Comparison of ENCODE assay signal across 37 cellular contexts in genomic region chr1:38701088-38701487, GRCh38.
"Had no signal": no experiment of that assay in that cellular context is flagged by ENCODE, and none has a peak within 500 bp of the region (broad histone marks: within the 10 kb centered on the region; RNA-seq: fewer than 3 reads in every experiment).

No MANE protein-coding gene starts in this region.

- H3K27ac ChIP-seq: ascending aorta, WERI-Rb-1 had no signal

- H3K4me3 ChIP-seq: ascending aorta had no signal

- FAIRE-seq: TTC549 had no signal

- H3K4me1 ChIP-seq: ascending aorta had no signal

- H3K4me1 Mint-ChIP-seq: activated CD4-positive, alpha-beta memory T cell treated with anti-CD3 and anti-CD28 coated beads, Interleukin-2, amount 10 ng/mL, durations not matched to agents 7 days and 5 days; activated CD4-positive, alpha-beta T cell treated with anti-CD3 and anti-CD28 coated beads for 36 hours; activated CD4-positive, alpha-beta T cell treated with anti-CD3 and anti-CD28 coated beads, Interleukin-2, amount 10 ng/mL, durations not matched to agents 7 days and 5 days; activated CD8-positive, alpha-beta memory T cell treated with anti-CD3 and anti-CD28 coated beads, Interleukin-2, amount 10 ng/mL, durations not matched to agents 7 days and 5 days; activated naive CD4-positive, alpha-beta T cell treated with anti-CD3 and anti-CD28 coated beads, Interleukin-2, amount 10 ng/mL, durations not matched to agents 7 days and 5 days; activated naive CD4-positive, alpha-beta T cell treated with anti-CD3 and anti-CD28 coated beads, Interleukin-2, amount 50 U/mL, for 24 hours; activated naive CD8-positive, alpha-beta T cell treated with anti-CD3 and anti-CD28 coated beads, Interleukin-2, amount 10 ng/mL, durations not matched to agents 7 days and 5 days; activated naive CD8-positive, alpha-beta T cell treated with anti-CD3 and anti-CD28 coated beads, Interleukin-2, amount 50 U/mL, for 24 hours; brain had no signal

- H3K27ac Mint-ChIP-seq: activated CD4-positive, alpha-beta memory T cell treated with anti-CD3 and anti-CD28 coated beads, Interleukin-2, amount 10 ng/mL, durations not matched to agents 7 days and 5 days; activated CD4-positive, alpha-beta T cell treated with anti-CD3 and anti-CD28 coated beads for 36 hours; activated CD4-positive, alpha-beta T cell treated with anti-CD3 and anti-CD28 coated beads, Interleukin-2, amount 10 ng/mL, durations not matched to agents 7 days and 5 days; activated CD8-positive, alpha-beta memory T cell treated with anti-CD3 and anti-CD28 coated beads, Interleukin-2, amount 10 ng/mL, durations not matched to agents 7 days and 5 days; activated CD8-positive, alpha-beta T cell treated with anti-CD3 and anti-CD28 coated beads, Interleukin-2, amount 10 ng/mL, durations not matched to agents 7 days and 5 days; activated naive CD4-positive, alpha-beta T cell treated with anti-CD3 and anti-CD28 coated beads, Interleukin-2, amount 10 ng/mL, durations not matched to agents 7 days and 5 days; activated naive CD4-positive, alpha-beta T cell treated with anti-CD3 and anti-CD28 coated beads, Interleukin-2, amount 50 U/mL, for 24 hours; activated naive CD8-positive, alpha-beta T cell; activated naive CD8-positive, alpha-beta T cell treated with anti-CD3 and anti-CD28 coated beads, Interleukin-2, amount 10 ng/mL, durations not matched to agents 7 days and 5 days; activated naive CD8-positive, alpha-beta T cell treated with anti-CD3 and anti-CD28 coated beads, Interleukin-2, amount 50 U/mL, for 24 hours; activated T-cell treated with anti-CD3 and anti-CD28 coated beads, Interleukin-2, amount 50 U/mL, for 24 hours; activated T-helper 2 cell treated with anti-CD3 and anti-CD28 coated beads, Interferon-gamma antibody, Interleukin-2, Interleukin-4, amounts not matched to agents 10 μg/mL and 5 μg/mL and 100 μg/mL, durations not matched to agents 14 hours and 24 hours and 36 hours; brain; T-helper 1 cell treated with Interleukin-12 subunit alpha and Interleukin-12 subunit beta and Interleukin-4 antibody, amounts not matched to agents 30 μg/mL and 1 μg/mL, for 36 hours; T-helper 2 cell treated with Interferon-gamma antibody and Interleukin-4, amounts not matched to agents 5 μg/mL and 100 μg/mL, for 36 hours; WTC11 had no signal

- H3K4me3 Mint-ChIP-seq: activated CD4-positive, alpha-beta memory T cell treated with anti-CD3 and anti-CD28 coated beads, Interleukin-2, amount 10 ng/mL, durations not matched to agents 7 days and 5 days; activated CD4-positive, alpha-beta T cell treated with anti-CD3 and anti-CD28 coated beads for 36 hours; activated CD4-positive, alpha-beta T cell treated with anti-CD3 and anti-CD28 coated beads, Interleukin-2, amount 10 ng/mL, durations not matched to agents 7 days and 5 days; activated CD8-positive, alpha-beta memory T cell treated with anti-CD3 and anti-CD28 coated beads, Interleukin-2, amount 10 ng/mL, durations not matched to agents 7 days and 5 days; activated CD8-positive, alpha-beta T cell treated with anti-CD3 and anti-CD28 coated beads, Interleukin-2, amount 10 ng/mL, durations not matched to agents 7 days and 5 days; activated naive CD4-positive, alpha-beta T cell treated with anti-CD3 and anti-CD28 coated beads, Interleukin-2, amount 10 ng/mL, durations not matched to agents 7 days and 5 days; activated naive CD4-positive, alpha-beta T cell treated with anti-CD3 and anti-CD28 coated beads, Interleukin-2, amount 50 U/mL, for 24 hours; activated naive CD8-positive, alpha-beta T cell; activated naive CD8-positive, alpha-beta T cell treated with anti-CD3 and anti-CD28 coated beads, Interleukin-2, amount 10 ng/mL, durations not matched to agents 7 days and 5 days; activated naive CD8-positive, alpha-beta T cell treated with anti-CD3 and anti-CD28 coated beads, Interleukin-2, amount 50 U/mL, for 24 hours; activated T-cell treated with anti-CD3 and anti-CD28 coated beads, Interleukin-2, amount 50 U/mL, for 24 hours; brain; T-helper 1 cell treated with Interleukin-12 subunit alpha and Interleukin-12 subunit beta and Interleukin-4 antibody, amounts not matched to agents 30 μg/mL and 1 μg/mL, for 36 hours; T-helper 2 cell treated with Interferon-gamma antibody and Interleukin-4, amounts not matched to agents 5 μg/mL and 100 μg/mL, for 36 hours; WTC11 had no signal

- H3K27me3 ChIP-seq: ascending aorta had no signal

- DNase-seq: activated CD4-positive, alpha-beta memory T cell treated with anti-CD3 and anti-CD28 coated beads, Interleukin-2, amount 10 ng/mL, durations not matched to agents 7 days and 5 days; activated CD4-positive, alpha-beta T cell treated with anti-CD3 and anti-CD28 coated beads for 1 hour; activated CD4-positive, alpha-beta T cell treated with anti-CD3 and anti-CD28 coated beads for 36 hours; activated CD4-positive, alpha-beta T cell treated with anti-CD3 and anti-CD28 coated beads for 48 hours; activated CD4-positive, alpha-beta T cell treated with anti-CD3 and anti-CD28 coated beads, Interleukin-2, amount 10 ng/mL, durations not matched to agents 7 days and 5 days; activated CD4-positive, alpha-beta T cell treated with anti-CD3 and anti-CD28 coated beads, Interleukin-2, amount 50 U/mL, for 48 hours; activated CD4-positive, CD25-positive, alpha-beta regulatory T cell; activated CD8-positive, alpha-beta memory T cell treated with anti-CD3 and anti-CD28 coated beads for 24 hours; activated CD8-positive, alpha-beta memory T cell treated with anti-CD3 and anti-CD28 coated beads, Interleukin-2, amount 10 ng/mL, durations not matched to agents 7 days and 5 days; activated CD8-positive, alpha-beta memory T cell treated with anti-CD3 and anti-CD28 coated beads, Interleukin-2, amount 50 U/mL, for 48 hours; activated CD8-positive, alpha-beta T cell treated with anti-CD3 and anti-CD28 coated beads, Interleukin-2, amount 10 ng/mL, durations not matched to agents 7 days and 5 days; activated effector memory CD4-positive, alpha-beta T cell treated with Interleukin-2 at 50 U/mL for 16 hours; activated gamma-delta T cell; activated naive CD4-positive, alpha-beta T cell treated with anti-CD3 and anti-CD28 coated beads, Interleukin-2, amount 10 ng/mL, durations not matched to agents 7 days and 5 days; activated naive CD4-positive, alpha-beta T cell treated with Interleukin-2 at 50 U/mL for 16 hours; activated naive CD8-positive, alpha-beta T cell treated with anti-CD3 and anti-CD28 coated beads, Interleukin-2, amount 10 ng/mL, durations not matched to agents 7 days and 5 days; activated naive CD8-positive, alpha-beta T cell treated with anti-CD3 and anti-CD28 coated beads, Interleukin-2, amount 50 U/mL, for 24 hours; activated T-cell treated with anti-CD3 and anti-CD28 coated beads, Interleukin-2, amount 50 U/mL, for 24 hours; activated T-cell treated with anti-CD3 and anti-CD28 coated beads, Interleukin-2, amount 50 U/mL, for 48 hours; amygdala; anterior cingulate cortex; central memory CD4-positive, alpha-beta T cell; SW 1271; T-helper 1 cell; T-helper 2 cell; T-helper 9 cell; WERI-Rb-1 had no signal

- H3K9me3 Mint-ChIP-seq: activated naive CD4-positive, alpha-beta T cell treated with anti-CD3 and anti-CD28 coated beads, Interleukin-2, amount 10 ng/mL, durations not matched to agents 7 days and 5 days; activated naive CD8-positive, alpha-beta T cell treated with anti-CD3 and anti-CD28 coated beads, Interleukin-2, amount 10 ng/mL, durations not matched to agents 7 days and 5 days; T-helper 1 cell treated with Interleukin-12 subunit alpha and Interleukin-12 subunit beta and Interleukin-4 antibody, amounts not matched to agents 30 μg/mL and 1 μg/mL, for 36 hours; T-helper 2 cell treated with Interferon-gamma antibody and Interleukin-4, amounts not matched to agents 5 μg/mL and 100 μg/mL, for 36 hours had no signal

- ATAC-seq: activated CD4-positive, alpha-beta T cell treated with anti-CD3 and anti-CD28 coated beads for 36 hours; activated CD4-positive, CD25-positive, alpha-beta regulatory T cell treated with anti-CD3 and anti-CD28 coated beads, Interleukin-2, amount 50 U/mL, for 24 hours; activated CD8-positive, alpha-beta memory T cell treated with anti-CD3 and anti-CD28 coated beads, Interleukin-2, amount 10 ng/mL, durations not matched to agents 7 days and 5 days; activated CD8-positive, alpha-beta T cell treated with anti-CD3 and anti-CD28 coated beads, Interleukin-2, amount 10 ng/mL, durations not matched to agents 7 days and 5 days; activated naive CD8-positive, alpha-beta T cell treated with anti-CD3 and anti-CD28 coated beads, Interleukin-2, amount 50 U/mL, for 24 hours; WTC11 had no signal

- H3K36me3 Mint-ChIP-seq: activated CD8-positive, alpha-beta memory T cell treated with anti-CD3 and anti-CD28 coated beads, Interleukin-2, amount 10 ng/mL, durations not matched to agents 7 days and 5 days; activated naive CD4-positive, alpha-beta T cell treated with anti-CD3 and anti-CD28 coated beads, Interleukin-2, amount 10 ng/mL, durations not matched to agents 7 days and 5 days; activated naive CD4-positive, alpha-beta T cell treated with anti-CD3 and anti-CD28 coated beads, Interleukin-2, amount 50 U/mL, for 24 hours; activated naive CD8-positive, alpha-beta T cell; activated naive CD8-positive, alpha-beta T cell treated with anti-CD3 and anti-CD28 coated beads, Interleukin-2, amount 10 ng/mL, durations not matched to agents 7 days and 5 days; brain had no signal

- H3K36me3 ChIP-seq: ascending aorta, WERI-Rb-1 had no signal
